1 cellular context compared by ENCODE assay signal in the genomic region with DNA sequence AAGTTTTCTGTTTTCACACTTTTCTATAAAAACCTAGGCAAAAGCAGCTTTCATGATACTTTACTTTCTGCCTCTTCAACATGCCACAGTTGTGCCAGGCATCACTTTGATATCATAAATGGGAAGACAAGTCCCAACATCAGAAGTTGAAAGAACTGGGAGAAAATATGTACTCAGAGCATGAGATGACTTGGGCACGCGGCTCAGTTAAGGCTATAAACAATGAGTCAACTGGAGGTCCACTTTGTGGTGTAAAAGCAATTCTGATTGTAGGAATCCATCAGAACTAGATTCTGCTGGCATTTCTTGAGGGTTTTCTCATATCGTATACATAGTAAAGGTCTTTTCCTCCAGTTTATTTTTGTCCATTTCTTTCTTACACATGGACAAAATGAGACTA.
TF ChIP-seq lines count a peak whose summit lies in the region.

No MANE protein-coding gene starts in this region.

TF ChIP-seq in HCT116, 20 proteins besides CTCF, POLR2A, EP300 and RAD21 (continued from another document):
- TF ChIP-seq, protein P1, sequence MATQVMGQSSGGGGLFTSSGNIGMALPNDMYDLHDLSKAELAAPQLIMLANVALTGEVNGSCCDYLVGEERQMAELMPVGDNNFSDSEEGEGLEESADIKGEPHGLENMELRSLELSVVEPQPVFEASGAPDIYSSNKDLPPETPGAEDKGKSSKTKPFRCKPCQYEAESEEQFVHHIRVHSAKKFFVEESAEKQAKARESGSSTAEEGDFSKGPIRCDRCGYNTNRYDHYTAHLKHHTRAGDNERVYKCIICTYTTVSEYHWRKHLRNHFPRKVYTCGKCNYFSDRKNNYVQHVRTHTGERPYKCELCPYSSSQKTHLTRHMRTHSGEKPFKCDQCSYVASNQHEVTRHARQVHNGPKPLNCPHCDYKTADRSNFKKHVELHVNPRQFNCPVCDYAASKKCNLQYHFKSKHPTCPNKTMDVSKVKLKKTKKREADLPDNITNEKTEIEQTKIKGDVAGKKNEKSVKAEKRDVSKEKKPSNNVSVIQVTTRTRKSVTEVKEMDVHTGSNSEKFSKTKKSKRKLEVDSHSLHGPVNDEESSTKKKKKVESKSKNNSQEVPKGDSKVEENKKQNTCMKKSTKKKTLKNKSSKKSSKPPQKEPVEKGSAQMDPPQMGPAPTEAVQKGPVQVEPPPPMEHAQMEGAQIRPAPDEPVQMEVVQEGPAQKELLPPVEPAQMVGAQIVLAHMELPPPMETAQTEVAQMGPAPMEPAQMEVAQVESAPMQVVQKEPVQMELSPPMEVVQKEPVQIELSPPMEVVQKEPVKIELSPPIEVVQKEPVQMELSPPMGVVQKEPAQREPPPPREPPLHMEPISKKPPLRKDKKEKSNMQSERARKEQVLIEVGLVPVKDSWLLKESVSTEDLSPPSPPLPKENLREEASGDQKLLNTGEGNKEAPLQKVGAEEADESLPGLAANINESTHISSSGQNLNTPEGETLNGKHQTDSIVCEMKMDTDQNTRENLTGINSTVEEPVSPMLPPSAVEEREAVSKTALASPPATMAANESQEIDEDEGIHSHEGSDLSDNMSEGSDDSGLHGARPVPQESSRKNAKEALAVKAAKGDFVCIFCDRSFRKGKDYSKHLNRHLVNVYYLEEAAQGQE (IDR thresholded peaks at IDR 0.05; ENCODE audit: low read depth) = no peak
- TF ChIP-seq, protein P2, sequence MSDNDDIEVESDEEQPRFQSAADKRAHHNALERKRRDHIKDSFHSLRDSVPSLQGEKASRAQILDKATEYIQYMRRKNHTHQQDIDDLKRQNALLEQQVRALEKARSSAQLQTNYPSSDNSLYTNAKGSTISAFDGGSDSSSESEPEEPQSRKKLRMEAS (IDR thresholded peaks at IDR 0.05) = no peak
- TF ChIP-seq CEBPB (IDR thresholded peaks at IDR 0.05; ENCODE audit: low read depth) (no peak), ELF1 (IDR thresholded peaks at IDR 0.05; ENCODE audit: borderline replicate concordance, low read depth) (no peak), EZH2 (IDR thresholded peaks at IDR 0.05) (no peak), FOSL1 (IDR thresholded peaks at IDR 0.05; ENCODE audit: low read depth) (no peak), ZNF274 (IDR thresholded peaks at IDR 0.05; ENCODE audit: low read depth, low read length) (no peak), CBX3 (IDR thresholded peaks at IDR 0.05; ENCODE audit: low read depth) (no peak), ZFX (IDR thresholded peaks at IDR 0.05) (no peak), YY1 (IDR thresholded peaks at IDR 0.05; ENCODE audit: extremely low read depth, insufficient replicate concordance, low read depth, low read length) (no peak), EZH2phosphoT487 (IDR thresholded peaks at IDR 0.05; ENCODE audit: borderline replicate concordance) (no peak), TCF7L2 (IDR thresholded peaks at IDR 0.05; ENCODE audit: borderline replicate concordance, extremely low read depth, insufficient read depth, insufficient read length) (no peak), SIN3A (IDR thresholded peaks at IDR 0.05; ENCODE audit: low read depth) (no peak), JUND (IDR thresholded peaks at IDR 0.05) (no peak), SP1 (IDR thresholded peaks at IDR 0.05; ENCODE audit: low read depth) (no peak), SRF (IDR thresholded peaks at IDR 0.05; ENCODE audit: low read depth) (no peak), POLR2AphosphoS5 (IDR thresholded peaks at IDR 0.05; ENCODE audit: low read depth, low read length) (no peak)
- TF ChIP-seq, protein P3, sequence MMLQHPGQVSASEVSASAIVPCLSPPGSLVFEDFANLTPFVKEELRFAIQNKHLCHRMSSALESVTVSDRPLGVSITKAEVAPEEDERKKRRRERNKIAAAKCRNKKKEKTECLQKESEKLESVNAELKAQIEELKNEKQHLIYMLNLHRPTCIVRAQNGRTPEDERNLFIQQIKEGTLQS (IDR thresholded peaks at IDR 0.05) = no peak
- TF ChIP-seq, protein P4, sequence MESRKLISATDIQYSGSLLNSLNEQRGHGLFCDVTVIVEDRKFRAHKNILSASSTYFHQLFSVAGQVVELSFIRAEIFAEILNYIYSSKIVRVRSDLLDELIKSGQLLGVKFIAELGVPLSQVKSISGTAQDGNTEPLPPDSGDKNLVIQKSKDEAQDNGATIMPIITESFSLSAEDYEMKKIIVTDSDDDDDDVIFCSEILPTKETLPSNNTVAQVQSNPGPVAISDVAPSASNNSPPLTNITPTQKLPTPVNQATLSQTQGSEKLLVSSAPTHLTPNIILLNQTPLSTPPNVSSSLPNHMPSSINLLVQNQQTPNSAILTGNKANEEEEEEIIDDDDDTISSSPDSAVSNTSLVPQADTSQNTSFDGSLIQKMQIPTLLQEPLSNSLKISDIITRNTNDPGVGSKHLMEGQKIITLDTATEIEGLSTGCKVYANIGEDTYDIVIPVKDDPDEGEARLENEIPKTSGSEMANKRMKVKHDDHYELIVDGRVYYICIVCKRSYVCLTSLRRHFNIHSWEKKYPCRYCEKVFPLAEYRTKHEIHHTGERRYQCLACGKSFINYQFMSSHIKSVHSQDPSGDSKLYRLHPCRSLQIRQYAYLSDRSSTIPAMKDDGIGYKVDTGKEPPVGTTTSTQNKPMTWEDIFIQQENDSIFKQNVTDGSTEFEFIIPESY (IDR thresholded peaks at IDR 0.05; ENCODE audit: extremely low read depth, insufficient replicate concordance, low read length) = no peak
TF ChIP-seq in HCT116: peak in this region for 0.
